1 cellular context compared by ENCODE assay signal in the genomic region with DNA sequence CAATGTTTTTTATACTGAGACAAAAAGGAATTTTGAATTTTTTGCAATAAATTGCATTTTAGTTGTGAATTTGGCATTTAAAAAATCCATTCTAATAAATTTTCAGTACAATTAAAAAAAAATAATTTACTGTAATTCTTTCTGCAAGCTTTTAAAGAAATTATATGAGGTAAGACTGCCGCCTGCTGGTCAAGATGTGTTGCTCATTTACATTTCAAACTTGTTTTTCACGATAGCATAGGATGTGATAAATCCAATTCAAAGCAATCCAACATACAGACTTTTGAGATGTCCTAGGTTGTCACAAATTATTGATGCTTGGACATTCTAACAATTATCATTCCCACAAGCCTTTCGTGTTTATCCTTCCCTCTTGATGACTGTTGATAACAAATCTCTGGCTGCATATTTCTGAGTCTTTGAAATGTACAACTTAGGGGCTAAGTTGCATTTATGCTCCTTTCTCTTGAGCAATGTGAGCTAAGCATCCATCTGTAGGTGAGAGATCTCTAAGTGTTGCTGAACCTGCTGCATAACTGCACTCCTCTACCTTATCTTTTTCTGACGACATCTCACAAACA.
TF ChIP-seq lines count a peak whose summit lies in the region.

No MANE protein-coding gene starts in this region.

TF ChIP-seq in HCT116, 20 proteins besides CTCF, POLR2A, EP300 and RAD21 (continued from another document):
- TF ChIP-seq, protein P1, sequence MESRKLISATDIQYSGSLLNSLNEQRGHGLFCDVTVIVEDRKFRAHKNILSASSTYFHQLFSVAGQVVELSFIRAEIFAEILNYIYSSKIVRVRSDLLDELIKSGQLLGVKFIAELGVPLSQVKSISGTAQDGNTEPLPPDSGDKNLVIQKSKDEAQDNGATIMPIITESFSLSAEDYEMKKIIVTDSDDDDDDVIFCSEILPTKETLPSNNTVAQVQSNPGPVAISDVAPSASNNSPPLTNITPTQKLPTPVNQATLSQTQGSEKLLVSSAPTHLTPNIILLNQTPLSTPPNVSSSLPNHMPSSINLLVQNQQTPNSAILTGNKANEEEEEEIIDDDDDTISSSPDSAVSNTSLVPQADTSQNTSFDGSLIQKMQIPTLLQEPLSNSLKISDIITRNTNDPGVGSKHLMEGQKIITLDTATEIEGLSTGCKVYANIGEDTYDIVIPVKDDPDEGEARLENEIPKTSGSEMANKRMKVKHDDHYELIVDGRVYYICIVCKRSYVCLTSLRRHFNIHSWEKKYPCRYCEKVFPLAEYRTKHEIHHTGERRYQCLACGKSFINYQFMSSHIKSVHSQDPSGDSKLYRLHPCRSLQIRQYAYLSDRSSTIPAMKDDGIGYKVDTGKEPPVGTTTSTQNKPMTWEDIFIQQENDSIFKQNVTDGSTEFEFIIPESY (IDR thresholded peaks at IDR 0.05; ENCODE audit: extremely low read depth, insufficient replicate concordance, low read length) = no peak
